Comparison of ENCODE assay signal across 23 cellular contexts in genomic region chr7:105153531-105153930, GRCh38.
A peak's percentile ranks its signal among the peaks of the same experiment; 100 is the strongest.
DNase-seq lines count a peak whose midpoint lies in the region; ATAC-seq, FAIRE-seq and TF ChIP-seq lines count a peak whose summit lies in the region.
"Had no signal": no experiment of that assay in that cellular context is flagged by ENCODE, and none has a peak within 500 bp of the region (broad histone marks: within the 10 kb centered on the region; RNA-seq: fewer than 3 reads in every experiment).

No MANE protein-coding gene starts in this region.

- POLR2A ChIA-PET in HepG2 (lab: Yijun Ruan, JAX): no interaction called here

- no peaks in the 10 kb centered on the region for H3K79me2 ChIP-seq in HepG2 (ENCODE audit: insufficient read depth, low read length)

- H3K4me3 Mint-ChIP-seq in T-helper 17 cell: no peak overlapping the region
- no peak overlapping the region for H3K4me3 Mint-ChIP-seq in endodermal cell
- H3K4me3 Mint-ChIP-seq in stimulated activated naive CD8-positive, alpha-beta T cell treated with anti-CD3 and anti-CD28 coated beads, Interleukin-15, Interleukin-2, amounts not matched to agents 100 ng/mL and 50 ng/mL, for 24 hours: no peak overlapping the region
- H3K4me3 Mint-ChIP-seq: B cell had no signal

- TF ChIP-seq POLR2A in right lobe of liver (IDR thresholded peaks at IDR 0.05) (no peak), HepG2 (IDR thresholded peaks at IDR 0.05; ENCODE audit: insufficient read depth in 1 of 2, low read depth in 2 of 2, low read length in 2 of 2) (no peak)

- H3K4me1 ChIP-seq in right lobe of liver: no peaks in the 10 kb centered on the region
- H3K4me1 ChIP-seq in HepG2 (ENCODE audit: insufficient read depth, low read length): no peaks in the 10 kb centered on the region
- no peaks in the 10 kb centered on the region for H3K4me1 ChIP-seq in endodermal cell (ENCODE audit: control insufficient read depth, insufficient read depth, low read length)
- H3K4me1 ChIP-seq: colonic mucosa, SJCRH30, transverse colon had no signal

- ATAC-seq in right lobe of liver (peak; percentile 10 to 57 (median 50)), HepG2 (no peak), T-helper 17 cell (no peak), GM21717 (IDR thresholded peaks at IDR 0.05; ENCODE audit: unreplicated experiment) (no peak)

- no peaks in the 10 kb centered on the region; the same call in 1 of the 2 replicates for H4K20me1 ChIP-seq in HepG2 (ENCODE audit: insufficient read depth, low read length)

- H3K36me3 ChIP-seq in right lobe of liver (peaks cover 0 to 5% (median 0%) of the 10 kb centered on the region in 4 donors), HepG2 (replicated peaks in 1 of 2; ENCODE audit: control insufficient read depth in 1 of 2, insufficient read depth in 2 of 2, low read length in 2 of 2) (peaks cover 1 to 7% of the 10 kb centered on the region in 2 experiments; a peak in 3 of 5 replicates), endodermal cell (ENCODE audit: control insufficient read depth, insufficient read depth, low read length) (peaks cover 6% of the 10 kb centered on the region)
- H3K36me3 ChIP-seq: colonic mucosa, transverse colon had no signal

- in situ Hi-C loops in HepG2 (cut with HindIII; ENCODE audit: extremely low pct_ligation_motif_present, low pct_unique_long_range_greater_than_20kb): no loop called here

- TF ChIP-seq CTCF in right lobe of liver (IDR thresholded peaks at IDR 0.05) (no peak), HepG2 (CRISPR knock-in tag; IDR thresholded peaks at IDR 0.05) (no peak), endodermal cell (conservative IDR thresholded peaks at IDR 0.05) (no peak)

- intact Hi-C loops in right lobe of liver (cut with DNase I): no loop called here
- intact Hi-C loops in HepG2 (cut with micrococcal nuclease; ENCODE audit: unreplicated experiment): no loop called here

- H3K36me3 Mint-ChIP-seq in T-helper 17 cell (ENCODE audit: low read depth) (peaks cover 8% of the 10 kb centered on the region), endodermal cell (ENCODE audit: low read depth) (peaks cover 3% of the 10 kb centered on the region)
- H3K36me3 Mint-ChIP-seq in stimulated activated naive CD8-positive, alpha-beta T cell treated with anti-CD3 and anti-CD28 coated beads, Interleukin-15, Interleukin-2, amounts not matched to agents 100 ng/mL and 50 ng/mL, for 24 hours (ENCODE audit: low read depth): peaks cover 28% of the 10 kb centered on the region
- H3K36me3 Mint-ChIP-seq: activated naive CD4-positive, alpha-beta T cell treated with anti-CD3 and anti-CD28 coated beads, Interleukin-2, amount 50 U/mL, for 72 hours had no signal

- peaks cover 22% of the 10 kb centered on the region for H3K4me1 Mint-ChIP-seq in T-helper 17 cell
- no peaks in the 10 kb centered on the region for H3K4me1 Mint-ChIP-seq in endodermal cell
- H3K4me1 Mint-ChIP-seq in stimulated activated naive CD8-positive, alpha-beta T cell treated with anti-CD3 and anti-CD28 coated beads, Interleukin-15, Interleukin-2, amounts not matched to agents 100 ng/mL and 50 ng/mL, for 24 hours (ENCODE audit: low read depth): peaks cover 44% of the 10 kb centered on the region
- H3K4me1 Mint-ChIP-seq: B cell had no signal

- H3K9me3 Mint-ChIP-seq in endodermal cell: no peaks in the 10 kb centered on the region
- no peaks in the 10 kb centered on the region for H3K9me3 Mint-ChIP-seq in stimulated activated naive CD8-positive, alpha-beta T cell treated with anti-CD3 and anti-CD28 coated beads, Interleukin-15, Interleukin-2, amounts not matched to agents 100 ng/mL and 50 ng/mL, for 24 hours
- H3K9me3 Mint-ChIP-seq: activated naive CD4-positive, alpha-beta T cell treated with anti-CD3 and anti-CD28 coated beads, Interleukin-2, amount 50 U/mL, for 72 hours had no signal

- H3K27me3 Mint-ChIP-seq in T-helper 17 cell: no peaks in the 10 kb centered on the region
- H3K27me3 Mint-ChIP-seq in endodermal cell (ENCODE audit: insufficient read depth): no peaks in the 10 kb centered on the region
- no peaks in the 10 kb centered on the region for H3K27me3 Mint-ChIP-seq in stimulated activated naive CD8-positive, alpha-beta T cell treated with anti-CD3 and anti-CD28 coated beads, Interleukin-15, Interleukin-2, amounts not matched to agents 100 ng/mL and 50 ng/mL, for 24 hours
- H3K27me3 Mint-ChIP-seq: B cell had no signal

- peak overlapping the region; percentile 57 for H3K27ac Mint-ChIP-seq in T-helper 17 cell
- peak overlapping the region; percentile 64 for H3K27ac Mint-ChIP-seq in endodermal cell
- peak overlapping the region; percentile 24 for H3K27ac Mint-ChIP-seq in stimulated activated naive CD8-positive, alpha-beta T cell treated with anti-CD3 and anti-CD28 coated beads, Interleukin-15, Interleukin-2, amounts not matched to agents 100 ng/mL and 50 ng/mL, for 24 hours
- H3K27ac Mint-ChIP-seq: B cell had no signal

- DNase-seq in right lobe of liver (no peak), HepG2 (ENCODE audit: low spot score) (no peak), T-helper 17 cell (no peak), endodermal cell (no peak), dermis blood vessel endothelial cell (no peak), medulla oblongata (ENCODE audit: extremely low spot score) (no peak)
- DNase-seq: activated CD8-positive, alpha-beta memory T cell treated with anti-CD3 and anti-CD28 coated beads, Interleukin-2, amount 50 U/mL, for 4 hours; aorta; colonic mucosa; DMS153; mesenchymal stem cell; NCI-H146; RPMI8226; T1000; transverse colon had no signal

- CTCF ChIA-PET in HepG2 (lab: Yijun Ruan, JAX; ENCODE audit: low intra/inter-chr PET ratio, low total read pairs): no interaction called here

- FAIRE-seq in HepG2 (lab: Jason Lieb, UNC): no peak
- FAIRE-seq: bronchial epithelial cell, GM12891 had no signal

- no peak overlapping the region for H3K9ac ChIP-seq in HepG2 (ENCODE audit: insufficient read depth, low read depth, low read length)
- H3K9ac ChIP-seq in endodermal cell (ENCODE audit: extremely low read depth, low read length, poor library complexity, severe bottlenecking): no peak overlapping the region

- no peaks in the 10 kb centered on the region for H3K9me3 ChIP-seq in right lobe of liver
- no peaks in the 10 kb centered on the region for H3K9me3 ChIP-seq in HepG2 (ENCODE audit: low read length)
- no peaks in the 10 kb centered on the region for H3K9me3 ChIP-seq in T-helper 17 cell (ENCODE audit: control insufficient read depth, low read length, poor library complexity, severe bottlenecking)
- no peaks in the 10 kb centered on the region for H3K9me3 ChIP-seq in endodermal cell (ENCODE audit: control insufficient read depth, low read length)
- H3K9me3 ChIP-seq: colonic mucosa, SJCRH30, transverse colon had no signal

- H2AFZ ChIP-seq in HepG2 (ENCODE audit: low read length): no peak overlapping the region

- TF ChIP-seq RAD21 in HepG2 (CRISPR knock-in tag; IDR thresholded peaks at IDR 0.05): no peak

- no peak overlapping the region for H3K4me3 ChIP-seq in right lobe of liver
- no peak overlapping the region for H3K4me3 ChIP-seq in HepG2 (replicated peaks in 1 of 3; ENCODE audit: insufficient read depth in 1 of 3, low read depth in 2 of 3, low read length in 3 of 3)
- no peak overlapping the region for H3K4me3 ChIP-seq in endodermal cell (ENCODE audit: low read length)
- H3K4me3 ChIP-seq: colonic mucosa, SJCRH30, transverse colon had no signal

- no peak for TF ChIP-seq EP300 in HepG2 (IDR thresholded peaks at IDR 0.05; ENCODE audit: low read depth in 2 of 2, low read length in 2 of 2)
- TF ChIP-seq EP300 in HepG2 (CRISPR knock-in tag; IDR thresholded peaks at IDR 0.05; ENCODE audit: borderline replicate concordance): no peak

- no TSS peak for BruUV-seq in HepG2 (replicated peaks; lab: Mats Ljungman, UMichigan)

- H3K27ac ChIP-seq in right lobe of liver (no peak overlapping the region), HepG2 (ENCODE audit: extremely low read length, insufficient read depth, low read length) (no peak overlapping the region), endodermal cell (ENCODE audit: low read depth, low read length) (no peak overlapping the region)
- H3K27ac ChIP-seq: colonic mucosa, HL-60, SJCRH30, transverse colon had no signal

- H3K27me3 ChIP-seq in right lobe of liver (no peaks in the 10 kb centered on the region), HepG2 (ENCODE audit: control insufficient read depth in 1 of 2, insufficient read depth in 2 of 2, low read length in 2 of 2) (no peaks in the 10 kb centered on the region), endodermal cell (ENCODE audit: control insufficient read depth, insufficient read depth, low read length, poor library complexity, severe bottlenecking) (no peaks in the 10 kb centered on the region)
- H3K27me3 ChIP-seq: colonic mucosa, SJCRH30, transverse colon had no signal

- WGBS in right lobe of liver (ENCODE audit: insufficient coverage, low coverage, low lambda C conversion rate, missing lambda C conversion rate): 44% methylated on average over 2 of the region's 6 CpGs
- 94% methylated on average over 6 of the region's 6 CpGs for WGBS in HepG2 (ENCODE audit: low lambda C conversion rate)
- 93 to 100% methylated on average over 4 to 6 of the region's 6 CpGs for WGBS in endodermal cell (ENCODE audit: insufficient coverage in 1 of 2, insufficient read length in 1 of 2), 2 experiments

- H3K4me2 ChIP-seq in HepG2 (ENCODE audit: low read depth, low read length): no peak overlapping the region

TF ChIP-seq in HepG2, 621 proteins besides CTCF, POLR2A, EP300 and RAD21 (continues in another document):
- TF ChIP-seq U2AF1 (optimal IDR thresholded peaks at IDR 0.05; ENCODE audit: low read depth, low read length): no peak
- no peak for TF ChIP-seq ZBTB20 (CRISPR knock-in tag; IDR thresholded peaks at IDR 0.05; ENCODE audit: borderline replicate concordance, low read depth)
- TF ChIP-seq ZNF224 (CRISPR knock-in tag; IDR thresholded peaks at IDR 0.05): no peak
- TF ChIP-seq ZNF709 (CRISPR knock-in tag; IDR thresholded peaks at IDR 0.05): no peak
- TF ChIP-seq NFYB (CRISPR knock-in tag; IDR thresholded peaks at IDR 0.05): no peak
- no peak for TF ChIP-seq MED13 (CRISPR knock-in tag; IDR thresholded peaks at IDR 0.05)
- no peak for TF ChIP-seq RELA (CRISPR knock-in tag; IDR thresholded peaks at IDR 0.05)
- TF ChIP-seq ZFP36L2 (CRISPR knock-in tag; IDR thresholded peaks at IDR 0.05): no peak
- TF ChIP-seq ZNF747 (CRISPR knock-in tag; IDR thresholded peaks at IDR 0.05; ENCODE audit: borderline replicate concordance): no peak
- no peak for TF ChIP-seq ZNF18 (CRISPR knock-in tag; IDR thresholded peaks at IDR 0.05; ENCODE audit: insufficient replicate concordance)

Comparison
In these comparisons a context has a peak if more than half of its experiments do, and no peak if none do; other contexts are left out.
1. ATAC-seq: peak in right lobe of liver (4 of 4); none in HepG2 (single experiment), T-helper 17 cell (single experiment) and GM21717 (single experiment).
2. Peak in every context shown above with its lines, with median percentiles within 50 percentile points of each other: H3K27ac Mint-ChIP-seq.